Comparison of ENCODE assay signal across 1 cellular context in genomic region chr6:67875877-67876383, GRCh38.
TF ChIP-seq lines count a peak whose summit lies in the region.

No MANE protein-coding gene starts in this region.

TF ChIP-seq in HepG2, 621 proteins besides CTCF, POLR2A, EP300 and RAD21 (continued from another document):
- TF ChIP-seq, protein P1, sequence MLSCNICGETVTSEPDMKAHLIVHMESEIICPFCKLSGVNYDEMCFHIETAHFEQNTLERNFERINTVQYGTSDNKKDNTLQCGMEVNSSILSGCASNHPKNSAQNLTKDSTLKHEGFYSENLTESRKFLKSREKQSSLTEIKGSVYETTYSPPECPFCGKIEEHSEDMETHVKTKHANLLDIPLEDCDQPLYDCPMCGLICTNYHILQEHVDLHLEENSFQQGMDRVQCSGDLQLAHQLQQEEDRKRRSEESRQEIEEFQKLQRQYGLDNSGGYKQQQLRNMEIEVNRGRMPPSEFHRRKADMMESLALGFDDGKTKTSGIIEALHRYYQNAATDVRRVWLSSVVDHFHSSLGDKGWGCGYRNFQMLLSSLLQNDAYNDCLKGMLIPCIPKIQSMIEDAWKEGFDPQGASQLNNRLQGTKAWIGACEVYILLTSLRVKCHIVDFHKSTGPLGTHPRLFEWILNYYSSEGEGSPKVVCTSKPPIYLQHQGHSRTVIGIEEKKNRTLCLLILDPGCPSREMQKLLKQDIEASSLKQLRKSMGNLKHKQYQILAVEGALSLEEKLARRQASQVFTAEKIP (CRISPR knock-in tag; IDR thresholded peaks at IDR 0.05; ENCODE audit: borderline replicate concordance): no peak
- TF ChIP-seq ONECUT2 (CRISPR knock-in tag; IDR thresholded peaks at IDR 0.05): no peak
- TF ChIP-seq MAFF (IDR thresholded peaks at IDR 0.05; ENCODE audit: low read depth, low read length): peak; percentile 11; the same call in 1 of the 2 replicates
- no peak for TF ChIP-seq SSRP1 (CRISPR knock-in tag; IDR thresholded peaks at IDR 0.05)
- TF ChIP-seq ZNF879 (CRISPR knock-in tag; IDR thresholded peaks at IDR 0.05): no peak
- TF ChIP-seq NFYB (CRISPR knock-in tag; IDR thresholded peaks at IDR 0.05): no peak
- 0 out of 4 replicates have a peak, but pooled peaks of 1 of the 2 experiments have one; percentile 6 for TF ChIP-seq MAFK (conservative IDR thresholded peaks at IDR 0.05 in 1 of 2, IDR thresholded peaks at IDR 0.05 in 1 of 2; ENCODE audit: low read length in 2 of 2)
- TF ChIP-seq, protein P2, sequence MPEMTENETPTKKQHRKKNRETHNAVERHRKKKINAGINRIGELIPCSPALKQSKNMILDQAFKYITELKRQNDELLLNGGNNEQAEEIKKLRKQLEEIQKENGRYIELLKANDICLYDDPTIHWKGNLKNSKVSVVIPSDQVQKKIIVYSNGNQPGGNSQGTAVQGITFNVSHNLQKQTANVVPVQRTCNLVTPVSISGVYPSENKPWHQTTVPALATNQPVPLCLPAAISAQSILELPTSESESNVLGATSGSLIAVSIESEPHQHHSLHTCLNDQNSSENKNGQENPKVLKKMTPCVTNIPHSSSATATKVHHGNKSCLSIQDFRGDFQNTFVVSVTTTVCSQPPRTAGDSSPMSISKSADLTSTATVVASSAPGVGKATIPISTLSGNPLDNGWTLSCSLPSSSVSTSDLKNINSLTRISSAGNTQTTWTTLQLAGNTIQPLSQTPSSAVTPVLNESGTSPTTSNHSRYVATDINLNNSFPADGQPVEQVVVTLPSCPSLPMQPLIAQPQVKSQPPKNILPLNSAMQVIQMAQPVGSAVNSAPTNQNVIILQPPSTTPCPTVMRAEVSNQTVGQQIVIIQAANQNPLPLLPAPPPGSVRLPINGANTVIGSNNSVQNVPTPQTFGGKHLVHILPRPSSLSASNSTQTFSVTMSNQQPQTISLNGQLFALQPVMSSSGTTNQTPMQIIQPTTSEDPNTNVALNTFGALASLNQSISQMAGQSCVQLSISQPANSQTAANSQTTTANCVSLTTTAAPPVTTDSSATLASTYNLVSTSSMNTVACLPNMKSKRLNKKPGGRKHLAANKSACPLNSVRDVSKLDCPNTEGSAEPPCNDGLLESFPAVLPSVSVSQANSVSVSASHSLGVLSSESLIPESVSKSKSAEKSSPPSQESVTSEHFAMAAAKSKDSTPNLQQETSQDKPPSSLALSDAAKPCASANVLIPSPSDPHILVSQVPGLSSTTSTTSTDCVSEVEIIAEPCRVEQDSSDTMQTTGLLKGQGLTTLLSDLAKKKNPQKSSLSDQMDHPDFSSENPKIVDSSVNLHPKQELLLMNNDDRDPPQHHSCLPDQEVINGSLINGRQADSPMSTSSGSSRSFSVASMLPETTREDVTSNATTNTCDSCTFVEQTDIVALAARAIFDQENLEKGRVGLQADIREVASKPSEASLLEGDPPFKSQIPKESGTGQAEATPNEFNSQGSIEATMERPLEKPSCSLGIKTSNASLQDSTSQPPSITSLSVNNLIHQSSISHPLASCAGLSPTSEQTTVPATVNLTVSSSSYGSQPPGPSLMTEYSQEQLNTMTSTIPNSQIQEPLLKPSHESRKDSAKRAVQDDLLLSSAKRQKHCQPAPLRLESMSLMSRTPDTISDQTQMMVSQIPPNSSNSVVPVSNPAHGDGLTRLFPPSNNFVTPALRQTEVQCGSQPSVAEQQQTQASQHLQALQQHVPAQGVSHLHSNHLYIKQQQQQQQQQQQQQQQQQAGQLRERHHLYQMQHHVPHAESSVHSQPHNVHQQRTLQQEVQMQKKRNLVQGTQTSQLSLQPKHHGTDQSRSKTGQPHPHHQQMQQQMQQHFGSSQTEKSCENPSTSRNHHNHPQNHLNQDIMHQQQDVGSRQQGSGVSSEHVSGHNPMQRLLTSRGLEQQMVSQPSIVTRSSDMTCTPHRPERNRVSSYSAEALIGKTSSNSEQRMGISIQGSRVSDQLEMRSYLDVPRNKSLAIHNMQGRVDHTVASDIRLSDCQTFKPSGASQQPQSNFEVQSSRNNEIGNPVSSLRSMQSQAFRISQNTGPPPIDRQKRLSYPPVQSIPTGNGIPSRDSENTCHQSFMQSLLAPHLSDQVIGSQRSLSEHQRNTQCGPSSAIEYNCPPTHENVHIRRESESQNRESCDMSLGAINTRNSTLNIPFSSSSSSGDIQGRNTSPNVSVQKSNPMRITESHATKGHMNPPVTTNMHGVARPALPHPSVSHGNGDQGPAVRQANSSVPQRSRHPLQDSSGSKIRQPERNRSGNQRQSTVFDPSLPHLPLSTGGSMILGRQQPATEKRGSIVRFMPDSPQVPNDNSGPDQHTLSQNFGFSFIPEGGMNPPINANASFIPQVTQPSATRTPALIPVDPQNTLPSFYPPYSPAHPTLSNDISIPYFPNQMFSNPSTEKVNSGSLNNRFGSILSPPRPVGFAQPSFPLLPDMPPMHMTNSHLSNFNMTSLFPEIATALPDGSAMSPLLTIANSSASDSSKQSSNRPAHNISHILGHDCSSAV (CRISPR knock-in tag; IDR thresholded peaks at IDR 0.05; ENCODE audit: borderline replicate concordance): no peak
- peak; percentile 55; the same call in 1 of the 2 replicates for TF ChIP-seq NFE2L2 (IDR thresholded peaks at IDR 0.05; ENCODE audit: low read length)
- TF ChIP-seq, protein P3, sequence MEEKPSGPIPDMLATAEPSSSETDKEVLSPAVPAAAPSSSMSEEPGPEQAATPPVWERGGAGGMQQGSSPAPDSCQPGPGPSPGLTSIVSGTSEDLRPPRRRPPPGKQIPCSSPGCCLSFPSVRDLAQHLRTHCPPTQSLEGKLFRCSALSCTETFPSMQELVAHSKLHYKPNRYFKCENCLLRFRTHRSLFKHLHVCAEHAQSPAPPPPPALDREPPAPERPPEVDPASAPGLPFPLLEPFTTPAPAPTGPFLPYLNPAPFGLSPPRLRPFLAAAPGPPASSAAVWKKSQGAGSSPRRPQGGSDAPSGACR (CRISPR knock-in tag; IDR thresholded peaks at IDR 0.05): no peak
